8 cellular contexts compared by ENCODE assay signal in the genomic region with DNA sequence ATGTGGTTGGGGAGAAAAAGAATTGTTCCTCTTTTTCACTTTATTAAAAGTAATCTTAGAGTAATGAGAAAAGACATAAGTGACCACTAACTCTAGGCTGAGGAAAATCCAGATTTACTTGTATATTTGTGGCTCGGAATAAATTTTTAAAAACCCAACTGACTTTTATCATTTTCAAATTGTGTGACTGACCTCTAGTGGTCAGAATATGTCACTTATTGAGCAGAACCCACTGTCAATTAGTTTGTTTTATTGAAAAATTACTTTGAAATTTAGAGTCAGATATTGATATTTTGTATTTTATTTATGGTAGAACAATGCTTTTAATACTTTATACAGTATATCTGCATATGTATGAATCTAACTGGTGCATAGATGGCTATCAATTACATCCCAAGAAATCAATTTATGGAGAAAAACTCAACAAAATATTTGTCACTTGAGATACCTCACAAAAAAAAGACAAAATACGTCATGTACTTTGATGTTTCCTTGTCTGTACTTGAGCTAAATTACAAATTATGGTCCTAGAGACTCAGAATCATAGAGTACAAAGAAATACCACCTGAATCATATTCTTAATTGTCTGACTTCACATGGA.
A peak's percentile ranks its signal among the peaks of the same experiment; 100 is the strongest.
DNase-seq lines count a peak whose midpoint lies in the region; ATAC-seq, FAIRE-seq and TF ChIP-seq lines count a peak whose summit lies in the region.

No MANE protein-coding gene starts in this region.

- no peak overlapping the region for H2BK20ac ChIP-seq in H9 (ENCODE audit: low read depth, low read length, poor library complexity, severe bottlenecking)

- no peak overlapping the region for H3K4me2 ChIP-seq in H9 (ENCODE audit: insufficient read depth, insufficient read length, low read length)

- no peak overlapping the region for H2BK120ac ChIP-seq in H9 (ENCODE audit: low read depth, low read length, poor library complexity, severe bottlenecking)

- no peak overlapping the region for H2AFZ ChIP-seq in H9 (ENCODE audit: low read length)

- no peaks in the 10 kb centered on the region for H3K79me2 ChIP-seq in H9 (ENCODE audit: insufficient read depth, low read length)

- no peak for DNase-seq in H9
- peak; percentile 15 for DNase-seq in iPS-NIHi7 (ENCODE audit: extremely low spot score)
- no peak for DNase-seq in activated T-cell treated with anti-CD3 and anti-CD28 coated beads, Interleukin-2, amount 50 U/mL, for 1 hour
- no peak for DNase-seq in activated T-cell treated with anti-CD3 and anti-CD28 coated beads, Interleukin-2, amount 50 U/mL, for 4 hours

- peak; percentile 81 for FAIRE-seq in TTC549 (lab: Jason Lieb, UNC)

- no peaks in the 10 kb centered on the region for H3K79me1 ChIP-seq in H9 (ENCODE audit: insufficient read depth, low read depth, low read length, poor library complexity, severe bottlenecking)

- no peak overlapping the region for H3K4me3 Mint-ChIP-seq in H9
- no peak overlapping the region for H3K4me3 Mint-ChIP-seq in activated T-cell treated with anti-CD3 and anti-CD28 coated beads, Interleukin-2, amount 50 U/mL, for 4 hours

- no peak for ATAC-seq in HG03521 (IDR thresholded peaks at IDR 0.05; ENCODE audit: unreplicated experiment)
- ATAC-seq in GM21367 (IDR thresholded peaks at IDR 0.05; ENCODE audit: unreplicated experiment) = no peak
- no peak for ATAC-seq in activated T-cell treated with anti-CD3 and anti-CD28 coated beads, Interleukin-2, amount 50 U/mL, for 4 hours

- no peak overlapping the region for H4K91ac ChIP-seq in H9 (ENCODE audit: insufficient read length, low read depth, low read length)

- no peak overlapping the region for H4K8ac ChIP-seq in H9 (replicated peaks; ENCODE audit: insufficient read length, low read depth, low read length)

- H3K4me1 Mint-ChIP-seq in H9 = no peaks in the 10 kb centered on the region
- H3K4me1 Mint-ChIP-seq in activated T-cell treated with anti-CD3 and anti-CD28 coated beads, Interleukin-2, amount 50 U/mL, for 4 hours (ENCODE audit: low read depth) = no peaks in the 10 kb centered on the region

- TF ChIP-seq CTCF in C4-2B (conservative IDR thresholded peaks at IDR 0.05) (peak; percentile 82), H9 (conservative IDR thresholded peaks at IDR 0.05) (peak; percentile 87)

- H4K5ac ChIP-seq in H9 (ENCODE audit: insufficient read length, low read depth, low read length) = no peak overlapping the region

- H3K56ac ChIP-seq in H9 (ENCODE audit: insufficient read length, low read depth, low read length) = no peak overlapping the region

- H4K20me1 ChIP-seq in H9 (ENCODE audit: control insufficient read depth, insufficient read depth, insufficient read length) = no peaks in the 10 kb centered on the region

- H3K23me2 ChIP-seq in H9 (ENCODE audit: insufficient read length, low read depth, low read length, poor library complexity, severe bottlenecking) = no peaks in the 10 kb centered on the region

- H3K27ac ChIP-seq in C4-2B (no peak overlapping the region), H9 (ENCODE audit: insufficient read length, low read depth, low read length) (no peak overlapping the region)

- H3K4me1 ChIP-seq in H9 (ENCODE audit: insufficient read depth, low read length) = no peaks in the 10 kb centered on the region

- WGBS in H9 (ENCODE audit: extremely low coverage, insufficient read length, low lambda C conversion rate) = no CpG with 5 or more reads among the region's 2 CpGs

- H3T11ph ChIP-seq in H9 (ENCODE audit: low read length) = no peak overlapping the region

- no peak overlapping the region for H3K14ac ChIP-seq in H9 (ENCODE audit: insufficient read depth, low read length)

- H3K18ac ChIP-seq in H9 (ENCODE audit: insufficient read length, low read depth, low read length) = no peak overlapping the region

- H2BK5ac ChIP-seq in H9 (ENCODE audit: insufficient read length, low read length) = no peak overlapping the region

- no peaks in the 10 kb centered on the region for H3K27me3 Mint-ChIP-seq in H9 (ENCODE audit: low read depth)
- H3K27me3 Mint-ChIP-seq in activated T-cell treated with anti-CD3 and anti-CD28 coated beads, Interleukin-2, amount 50 U/mL, for 4 hours (ENCODE audit: low read depth) = peaks cover 4% of the 10 kb centered on the region

- no peak overlapping the region for H2BK12ac ChIP-seq in H9 (ENCODE audit: insufficient read length, low read depth, low read length)

- H3K27ac Mint-ChIP-seq in H9 = no peak overlapping the region

- H3K9me3 Mint-ChIP-seq in H9 = no peaks in the 10 kb centered on the region
- no peaks in the 10 kb centered on the region for H3K9me3 Mint-ChIP-seq in activated T-cell treated with anti-CD3 and anti-CD28 coated beads, Interleukin-2, amount 50 U/mL, for 4 hours

- no peak overlapping the region for H3K4ac ChIP-seq in H9 (ENCODE audit: low read depth, low read length)

- H2BK15ac ChIP-seq in H9 (ENCODE audit: low read depth, low read length) = no peak overlapping the region

- H3K9me3 ChIP-seq in H9 (ENCODE audit: control insufficient read depth, low read depth, low read length) = no peaks in the 10 kb centered on the region

- H3K23ac ChIP-seq in H9 (ENCODE audit: insufficient read length, low read depth, low read length) = no peak overlapping the region

- H3K27me3 ChIP-seq in H9 (ENCODE audit: insufficient read depth, low read length) = no peaks in the 10 kb centered on the region

- no peaks in the 10 kb centered on the region; a peak in 2 of 7 replicates for H3K36me3 Mint-ChIP-seq in H9 (ENCODE audit: insufficient read depth in 1 of 3, low read depth in 3 of 3)
- no peaks in the 10 kb centered on the region for H3K36me3 Mint-ChIP-seq in activated T-cell treated with anti-CD3 and anti-CD28 coated beads, Interleukin-2, amount 50 U/mL, for 4 hours (ENCODE audit: insufficient read depth)

- H2AK5ac ChIP-seq in H9 (ENCODE audit: insufficient read length, low read length) = no peak overlapping the region

- no peak overlapping the region for H3K9ac ChIP-seq in H9 (ENCODE audit: extremely low read depth, insufficient read length, low read length)
